ENCODE assay signal across 15 cellular contexts in the genomic region with DNA sequence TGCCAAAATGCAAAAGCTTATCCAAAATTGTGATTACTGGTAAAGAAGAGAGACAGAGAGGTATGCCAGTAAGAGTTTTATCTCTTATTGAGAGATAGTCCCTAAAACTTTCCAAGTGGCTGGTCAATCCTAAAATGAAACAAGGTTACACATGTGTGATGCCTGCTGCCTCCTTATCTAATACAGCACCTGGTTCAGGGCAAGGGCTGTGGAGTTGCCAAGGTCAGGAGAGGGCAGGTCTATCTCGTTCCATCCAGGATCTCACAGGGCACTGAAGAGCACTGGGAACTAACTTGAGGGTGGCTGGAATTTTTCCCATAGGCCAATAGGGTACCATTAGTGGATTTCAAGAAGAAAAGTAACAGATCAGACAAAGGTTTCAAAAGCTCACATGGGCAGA. TPM values are rescaled to one million over a fixed set of nuclear protein-coding genes. Genes with fewer than 3 reads are reported as not detected.
DNase-seq lines count a peak whose midpoint lies in the region; ATAC-seq, FAIRE-seq and TF ChIP-seq lines count a peak whose summit lies in the region.
"Had no signal": no experiment of that assay in that cellular context is flagged by ENCODE, and none has a peak within 500 bp of the region (broad histone marks: within the 10 kb centered on the region; RNA-seq: fewer than 3 reads in every experiment).

No MANE protein-coding gene starts in this region.

- POLR2A ChIA-PET in naive thymus-derived CD8-positive, alpha-beta T cell (lab: Charles Lee): no interaction called here

- H3K36me3 Mint-ChIP-seq in naive thymus-derived CD8-positive, alpha-beta T cell: peaks cover 0 to 31% (median 7%) of the 10 kb centered on the region in 3 donors

- peaks cover 51 to 96% (median 88%) of the 10 kb centered on the region in 4 donors for H3K4me1 Mint-ChIP-seq in naive thymus-derived CD8-positive, alpha-beta T cell

- peaks cover 7 to 31% (median 19%) of the 10 kb centered on the region in 11 experiments; a peak in 17 of 22 replicates for H3K36me3 ChIP-seq in BLaER1 treated with 17β-estradiol and CSF1 and Interleukin-3, amounts not matched to agents 10 nM and 100 nM
- peaks cover 0 to 3% of the 10 kb centered on the region in 2 donors for H3K36me3 ChIP-seq in ascending aorta

- H3K9me3 ChIP-seq in BLaER1 treated with 17β-estradiol and CSF1 and Interleukin-3, amounts not matched to agents 10 nM and 100 nM (replicated peaks in 1 of 11): 0 out of 22 replicates have a peak, but pooled peaks cover 0 to 1% (median 0%) of the 10 kb centered on the region in 11 experiments
- H3K9me3 ChIP-seq in ascending aorta: no peaks in the 10 kb centered on the region
- H3K9me3 ChIP-seq: SJSA1 had no signal

- H3K4me3 Mint-ChIP-seq in naive thymus-derived CD8-positive, alpha-beta T cell: peak overlapping the region in 3 of 10 donors; percentile 0 to 52 (median 21)

- peaks cover 36 to 100% (median 84%) of the 10 kb centered on the region in 11 experiments; a peak in 21 of 22 replicates for H4K20me1 ChIP-seq in BLaER1 treated with 17β-estradiol and CSF1 and Interleukin-3, amounts not matched to agents 10 nM and 100 nM

- H3K4me1 ChIP-seq in BLaER1 treated with 17β-estradiol and CSF1 and Interleukin-3, amounts not matched to agents 10 nM and 100 nM: peaks cover 60 to 72% (median 61%) of the 10 kb centered on the region in 10 experiments
- H3K4me1 ChIP-seq in ascending aorta: peaks cover 0 to 17% of the 10 kb centered on the region in 2 donors

- no peak overlapping the region for H3K9ac ChIP-seq in BLaER1 treated with 17β-estradiol and CSF1 and Interleukin-3, amounts not matched to agents 10 nM and 100 nM

- H3K4me2 ChIP-seq in BLaER1 treated with 17β-estradiol and CSF1 and Interleukin-3, amounts not matched to agents 10 nM and 100 nM: peak overlapping the region; percentile 26 to 68 (median 36); a peak in 15 of 22 replicates

- H3K4me3 ChIP-seq in BLaER1 treated with 17β-estradiol and CSF1 and Interleukin-3, amounts not matched to agents 10 nM and 100 nM: no peak overlapping the region
- no peak overlapping the region for H3K4me3 ChIP-seq in ascending aorta
- H3K4me3 ChIP-seq: SJSA1 had no signal

- intact Hi-C loops in ascending aorta (cut with DNase I): no loop called here

- peak overlapping the region in 8 of 10 donors; percentile 29 to 89 (median 59) for H3K27ac Mint-ChIP-seq in naive thymus-derived CD8-positive, alpha-beta T cell
- H3K27ac Mint-ChIP-seq: activated T-helper 2 cell treated with anti-CD3 and anti-CD28 coated beads, Interferon-gamma antibody, Interleukin-2, Interleukin-4, amounts not matched to agents 10 μg/mL and 5 μg/mL and 100 μg/mL, durations not matched to agents 14 hours and 24 hours and 36 hours had no signal

- H3K27me3 Mint-ChIP-seq in naive thymus-derived CD8-positive, alpha-beta T cell: no peaks in the 10 kb centered on the region

- no peak for TF ChIP-seq CTCF in ascending aorta (IDR thresholded peaks at IDR 0.05)

- H3K27ac ChIP-seq in BLaER1 treated with 17β-estradiol and CSF1 and Interleukin-3, amounts not matched to agents 10 nM and 100 nM: no peak overlapping the region
- peak overlapping the region; percentile 74 to 76 for H3K27ac ChIP-seq in ascending aorta
- H3K27ac ChIP-seq: SJSA1 had no signal

- no peaks in the 10 kb centered on the region for H3K9me3 Mint-ChIP-seq in naive thymus-derived CD8-positive, alpha-beta T cell
- H3K9me3 Mint-ChIP-seq: activated T-helper 2 cell treated with anti-CD3 and anti-CD28 coated beads, Interferon-gamma antibody, Interleukin-2, Interleukin-4, amounts not matched to agents 10 μg/mL and 5 μg/mL and 100 μg/mL, durations not matched to agents 14 hours and 24 hours and 36 hours had no signal

- no peak for FAIRE-seq in GM12892 (lab: Jason Lieb, UNC)

- peak; percentile 46; the same call in 1 of the 2 replicates for TF ChIP-seq POLR2A in GM12892 (IDR thresholded peaks at IDR 0.05; ENCODE audit: low read depth, low read length)

- ATAC-seq in naive thymus-derived CD8-positive, alpha-beta T cell: no peak
- ATAC-seq in HG02970 (IDR thresholded peaks at IDR 0.05; ENCODE audit: low FRiP score, unreplicated experiment) (no peak), HG03520 (IDR thresholded peaks at IDR 0.05; ENCODE audit: unreplicated experiment) (no peak), HG03354 (IDR thresholded peaks at IDR 0.05; ENCODE audit: poor library complexity, severe bottlenecking, unreplicated experiment) (no peak)

- H3K27me3 ChIP-seq in BLaER1 treated with 17β-estradiol and CSF1 and Interleukin-3, amounts not matched to agents 10 nM and 100 nM: no peaks in the 10 kb centered on the region
- H3K27me3 ChIP-seq in ascending aorta: no peaks in the 10 kb centered on the region
- H3K27me3 ChIP-seq: SJSA1 had no signal

- DNase-seq in GM12892 (ENCODE audit: insufficient read length) (no peak), ascending aorta (ENCODE audit: low spot score in 2 of 2) (no peak), NCI-H446 (lab: John Stamatoyannopoulos, UW) (no peak)
- no peak for DNase-seq in naive thymus-derived CD8-positive, alpha-beta T cell
- DNase-seq: activated CD4-positive, alpha-beta T cell treated with anti-CD3 and anti-CD28 coated beads, Interleukin-2, amount 50 U/mL, for 48 hours; effector CD4-positive, alpha-beta T cell; hypothalamus; NCI-H1436; NCI-H226 had no signal

RNA-seq across cellular contexts. Expression of gene VOPP1, which starts 18.2 kb away (rescaled TPM):
- 210 TPM for polyA plus RNA-seq in GM12892 (2012; ENCODE audit: missing spikeins)
- 78.8 TPM for total RNA-seq in ascending aorta
- total RNA-seq in naive thymus-derived CD8-positive, alpha-beta T cell: 10 to 100 TPM; 47.0 to 48.9 TPM
- polyA plus RNA-seq in naive thymus-derived CD8-positive, alpha-beta T cell: 10 to 100 TPM; 19.5 to 31.5 (median 20.9) TPM

Comparison
In these comparisons a context has a peak if more than half of its experiments do, and no peak if none do; other contexts are left out.
1. H3K27ac ChIP-seq: peak in ascending aorta (2 of 2); none in BLaER1 treated with 17β-estradiol and CSF1 and Interleukin-3, amounts not matched to agents 10 nM and 100 nM (0 of 11).